In genomic region chr16:9008335-9009260, GRCh38 we compare ENCODE assay signal across 8 cellular contexts. TPM values are rescaled to one million over a fixed set of nuclear protein-coding genes. Genes with fewer than 3 reads are reported as not detected.
DNase-seq lines count a peak whose midpoint lies in the region; ATAC-seq and TF ChIP-seq lines count a peak whose summit lies in the region.

No MANE protein-coding gene starts in this region.

- peak in 55 of 56 donors; percentile 48 to 84 (median 74) for TF ChIP-seq CTCF in dorsolateral prefrontal cortex (IDR thresholded peaks at IDR 0.05 in 54 of 56, conservative IDR thresholded peaks at IDR 0.05 in 2 of 56; ENCODE audit: low read depth in 1 of 56, partially characterized antibody in 56 of 56)

- H3K27ac ChIP-seq in dorsolateral prefrontal cortex: peak overlapping the region in 4 of 59 donors; percentile 2 to 60 (median 42)

- peaks cover 0 to 56% (median 0%) of the 10 kb centered on the region in 45 donors for H3K27me3 ChIP-seq in dorsolateral prefrontal cortex

- intact Hi-C loops in dorsolateral prefrontal cortex (cut with DNase I): no loop called here

- peak; percentile 88 for ATAC-seq in HG02885 (IDR thresholded peaks at IDR 0.05; ENCODE audit: poor library complexity, unreplicated experiment)

- peak overlapping the region in 54 of 59 donors; percentile 1 to 61 (median 42) for H3K4me3 ChIP-seq in dorsolateral prefrontal cortex

- peak; percentile 8 to 67 for DNase-seq in NCI-H446 (lab: John Stamatoyannopoulos, UW)
- no peak for DNase-seq in NCI-H446 treated with DMSO at 0.1 percent for 48 hours (lab: John Stamatoyannopoulos, UW)
- DNase-seq in NCI-H2227 (lab: John Stamatoyannopoulos, UW; ENCODE audit: unreplicated experiment): peak; percentile 79
- DNase-seq in activated CD4-positive, alpha-beta T cell treated with anti-CD3 and anti-CD28 coated beads, Interleukin-2, amount 50 U/mL, for 24 hours (ENCODE audit: low read depth in 1 of 2, low spot score in 1 of 2): peak; percentile 41 to 44
- peak; percentile 43 to 79 (median 58) for DNase-seq in dorsolateral prefrontal cortex
- DNase-seq in lung microvascular endothelial cell (ENCODE audit: low read depth in 2 of 2): peak; percentile 62 to 69
- DNase-seq in stimulated activated CD8-positive, alpha-beta memory T cell treated with anti-CD3 and anti-CD28 coated beads, Interleukin-12 subunit alpha, Interleukin-12 subunit beta, amount 100 ng/mL, for 1 hour (ENCODE audit: low read depth): peak; percentile 52

RNA-seq across cellular contexts. Expression of gene USP7, which starts 44.9 kb away (rescaled TPM):
- 100 to 1,000 TPM in 104 of 120 experiments, 10 to 100 TPM in 16; 82.3 to 157 (median 115) TPM for total RNA-seq in dorsolateral prefrontal cortex
- total RNA-seq in lung microvascular endothelial cell: 50.1 and 50.2 TPM in 2 replicates
